12 cellular contexts compared by ENCODE assay signal in the genomic region with DNA sequence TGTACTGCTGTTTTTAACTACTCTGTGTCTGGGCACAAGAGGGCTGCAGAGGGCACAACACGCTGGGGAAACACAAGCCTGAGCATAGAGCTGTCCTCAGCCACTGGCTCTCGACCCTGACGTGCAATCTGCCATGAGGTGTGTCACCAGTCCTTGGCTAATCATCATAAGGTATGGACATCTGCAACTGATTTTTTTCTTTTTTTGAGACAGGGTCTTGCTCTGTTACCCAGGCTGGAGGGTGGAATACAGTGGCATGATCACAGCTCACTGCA. TPM values are rescaled to one million over a fixed set of nuclear protein-coding genes. Genes with fewer than 3 reads are reported as not detected.
DNase-seq lines count a peak whose midpoint lies in the region; ATAC-seq and TF ChIP-seq lines count a peak whose summit lies in the region.
"Had no signal": no experiment of that assay in that cellular context is flagged by ENCODE, and none has a peak within 500 bp of the region (broad histone marks: within the 10 kb centered on the region; RNA-seq: fewer than 3 reads in every experiment).

No MANE protein-coding gene starts in this region.

- H3K4me1 ChIP-seq in muscle layer of colon (ENCODE audit: insufficient read depth, low read length) (peaks cover 87% of the 10 kb centered on the region), testis (peaks cover 81% of the 10 kb centered on the region)

- intact Hi-C loops in activated CD8-positive, alpha-beta T cell treated with anti-CD3 and anti-CD28 coated beads for 36 hours (cut with micrococcal nuclease) = no loop called here
- intact Hi-C loops in MCF 10A (cut with micrococcal nuclease) (no loop called here), testis (cut with DNase I; ENCODE audit: low total_unique reads) (no loop called here), lower leg skin (cut with DNase I; ENCODE audit: low total_unique reads) (no loop called here)

- TF ChIP-seq POLR2A in testis (IDR thresholded peaks at IDR 0.05) (no peak), lower leg skin (IDR thresholded peaks at IDR 0.05) (no peak)

- H3K4me3 Mint-ChIP-seq in activated CD8-positive, alpha-beta T cell treated with anti-CD3 and anti-CD28 coated beads for 36 hours = no peak overlapping the region
- H3K4me3 Mint-ChIP-seq in activated CD8-positive, alpha-beta T cell treated with anti-CD3 and anti-CD28 coated beads, Interleukin-2, amount 10 ng/mL, durations not matched to agents 7 days and 5 days = no peak overlapping the region
- peak overlapping the region; percentile 14 for H3K4me3 Mint-ChIP-seq in MCF 10A (ENCODE audit: unreplicated experiment)

- CTCF ChIA-PET in activated CD8-positive, alpha-beta T cell treated with anti-CD3 and anti-CD28 coated beads for 36 hours (lab: Charles Lee) = interaction anchor here (0.8 to 7.1 kb wide), 11 partner anchors 9 to 54 kb away, joined by 3 to 65 read pairs (median 4); a partner anchor contains a TSS
- CTCF ChIA-PET in activated CD8-positive, alpha-beta T cell treated with anti-CD3 and anti-CD28 coated beads, Interleukin-2, amount 10 ng/mL, durations not matched to agents 7 days and 5 days (lab: Charles Lee) = interaction anchor here (0.8 to 6.7 kb wide), 7 partner anchors 8 to 57 kb away, joined by 3 to 81 read pairs (median 11); a partner anchor contains a TSS
- CTCF ChIA-PET in MCF 10A (lab: Yijun Ruan, JAX) = interaction anchor here (6.9 to 24.9 kb wide), 4 partner anchors 7 to 27 kb away, joined by 71 to 336 read pairs (median 108); a partner anchor contains a TSS

- H3K27me3 ChIP-seq in muscle layer of colon (ENCODE audit: control insufficient read depth in 1 of 2, insufficient read depth in 2 of 2, low read length in 2 of 2) = no peaks in the 10 kb centered on the region
- H3K27me3 ChIP-seq in testis = no peaks in the 10 kb centered on the region

- H3K9me3 ChIP-seq in muscle layer of colon (ENCODE audit: low read length) = no peaks in the 10 kb centered on the region
- no peaks in the 10 kb centered on the region for H3K9me3 ChIP-seq in testis

- POLR2A ChIA-PET in activated CD8-positive, alpha-beta T cell treated with anti-CD3 and anti-CD28 coated beads for 36 hours (lab: Charles Lee) = interaction anchor here (1.3 to 7.8 kb wide), 2 partner anchors 12 to 56 kb away, joined by 5 to 82 read pairs; a partner anchor contains a TSS
- POLR2A ChIA-PET in activated CD8-positive, alpha-beta T cell treated with anti-CD3 and anti-CD28 coated beads, Interleukin-2, amount 10 ng/mL, durations not matched to agents 7 days and 5 days (lab: Charles Lee) = interaction anchor here (0.9 to 9.2 kb wide), 2 partner anchors 35 to 56 kb away, joined by 3 to 80 read pairs; a partner anchor contains a TSS
- POLR2A ChIA-PET in MCF 10A (lab: Yijun Ruan, JAX) = interaction anchor here (1.7 to 10.7 kb wide), 4 partner anchors 17 to 56 kb away, joined by 5 to 511 read pairs (median 88); a partner anchor contains a TSS

- peak overlapping the region; percentile 7 for H3K27ac Mint-ChIP-seq in activated CD8-positive, alpha-beta T cell treated with anti-CD3 and anti-CD28 coated beads for 36 hours
- H3K27ac Mint-ChIP-seq in activated CD8-positive, alpha-beta T cell treated with anti-CD3 and anti-CD28 coated beads, Interleukin-2, amount 10 ng/mL, durations not matched to agents 7 days and 5 days = no peak overlapping the region
- H3K27ac Mint-ChIP-seq in MCF 10A (ENCODE audit: low read depth, unreplicated experiment) = peak overlapping the region; percentile 98

- no peak overlapping the region for H3K9ac ChIP-seq in muscle layer of colon (ENCODE audit: low read length)

- DNase-seq in activated CD8-positive, alpha-beta T cell treated with anti-CD3 and anti-CD28 coated beads for 36 hours = peak; percentile 20
- DNase-seq in activated CD8-positive, alpha-beta T cell treated with anti-CD3 and anti-CD28 coated beads, Interleukin-2, amount 10 ng/mL, durations not matched to agents 7 days and 5 days = no peak
- DNase-seq in MCF 10A (ENCODE audit: unreplicated experiment) (no peak), testis (no peak), lower leg skin (ENCODE audit: low spot score in 2 of 2) (no peak), cerebellar cortex (ENCODE audit: low spot score) (no peak)
- DNase-seq: KG1, kidney glomerular epithelial cell, NCI-H446 treated with DMSO at 0.1 percent for 48 hours had no signal

- H3K4me3 ChIP-seq in muscle layer of colon (ENCODE audit: low read depth in 1 of 2, low read length in 2 of 2) = peak overlapping the region in 1 of 2 donors; percentile 29
- H3K4me3 ChIP-seq in testis = no peak overlapping the region
- H3K4me3 ChIP-seq in lower leg skin (ENCODE audit: low read depth, poor library complexity, severe bottlenecking) = no peak overlapping the region

- H3K27ac ChIP-seq in muscle layer of colon (ENCODE audit: low read depth, low read length) (peak overlapping the region; percentile 86), testis (peak overlapping the region; percentile 81 to 84)

- no TSS peak for BruUV-seq in MCF 10A (replicated peaks; lab: Mats Ljungman, UMichigan)

- H3K36me3 Mint-ChIP-seq in activated CD8-positive, alpha-beta T cell treated with anti-CD3 and anti-CD28 coated beads for 36 hours (ENCODE audit: low read depth) = no peaks in the 10 kb centered on the region
- H3K36me3 Mint-ChIP-seq in activated CD8-positive, alpha-beta T cell treated with anti-CD3 and anti-CD28 coated beads, Interleukin-2, amount 10 ng/mL, durations not matched to agents 7 days and 5 days (ENCODE audit: low read depth) = peaks cover 8% of the 10 kb centered on the region
- peaks cover 10% of the 10 kb centered on the region for H3K36me3 Mint-ChIP-seq in MCF 10A (ENCODE audit: insufficient read depth, unreplicated experiment)

- no peak for TF ChIP-seq CTCF in activated CD8-positive, alpha-beta T cell treated with anti-CD3 and anti-CD28 coated beads for 36 hours (IDR thresholded peaks at IDR 0.05)
- TF ChIP-seq CTCF in MCF 10A (IDR thresholded peaks at IDR 0.05; ENCODE audit: unreplicated experiment) (no peak), testis (IDR thresholded peaks at IDR 0.05) (no peak), lower leg skin (IDR thresholded peaks at IDR 0.05) (no peak)

- no peaks in the 10 kb centered on the region for H3K9me3 Mint-ChIP-seq in activated CD8-positive, alpha-beta T cell treated with anti-CD3 and anti-CD28 coated beads for 36 hours
- no peaks in the 10 kb centered on the region for H3K9me3 Mint-ChIP-seq in activated CD8-positive, alpha-beta T cell treated with anti-CD3 and anti-CD28 coated beads, Interleukin-2, amount 10 ng/mL, durations not matched to agents 7 days and 5 days (ENCODE audit: insufficient read depth)
- no peaks in the 10 kb centered on the region for H3K9me3 Mint-ChIP-seq in MCF 10A (ENCODE audit: unreplicated experiment)

- 84 to 94% methylated on average over 3 of the region's 3 CpGs for WGBS in testis, 2 donors
- WGBS in lower leg skin, 2 donors = 59 to 81% methylated on average over 3 of the region's 3 CpGs

- no peaks in the 10 kb centered on the region for H3K27me3 Mint-ChIP-seq in activated CD8-positive, alpha-beta T cell treated with anti-CD3 and anti-CD28 coated beads for 36 hours
- H3K27me3 Mint-ChIP-seq in activated CD8-positive, alpha-beta T cell treated with anti-CD3 and anti-CD28 coated beads, Interleukin-2, amount 10 ng/mL, durations not matched to agents 7 days and 5 days (ENCODE audit: low read depth) = no peaks in the 10 kb centered on the region
- no peaks in the 10 kb centered on the region for H3K27me3 Mint-ChIP-seq in MCF 10A (ENCODE audit: insufficient read depth, unreplicated experiment)

- ATAC-seq in activated CD8-positive, alpha-beta T cell treated with anti-CD3 and anti-CD28 coated beads for 36 hours = no peak
- no peak for ATAC-seq in activated CD8-positive, alpha-beta T cell treated with anti-CD3 and anti-CD28 coated beads, Interleukin-2, amount 10 ng/mL, durations not matched to agents 7 days and 5 days
- ATAC-seq in HG02973 (IDR thresholded peaks at IDR 0.05; ENCODE audit: unreplicated experiment) = no peak

- H3K36me3 ChIP-seq in muscle layer of colon (ENCODE audit: insufficient read depth, low read length) (no peaks in the 10 kb centered on the region), testis (ENCODE audit: low read depth, missing control alignments) (no peaks in the 10 kb centered on the region)

- H3K4me1 Mint-ChIP-seq in activated CD8-positive, alpha-beta T cell treated with anti-CD3 and anti-CD28 coated beads for 36 hours (ENCODE audit: low read depth) = peaks cover 70% of the 10 kb centered on the region
- peaks cover 71% of the 10 kb centered on the region for H3K4me1 Mint-ChIP-seq in activated CD8-positive, alpha-beta T cell treated with anti-CD3 and anti-CD28 coated beads, Interleukin-2, amount 10 ng/mL, durations not matched to agents 7 days and 5 days (ENCODE audit: low read depth)
- H3K4me1 Mint-ChIP-seq in MCF 10A (ENCODE audit: insufficient read depth, unreplicated experiment) = peaks cover 62% of the 10 kb centered on the region

RNA-seq across cellular contexts. Expression of a gene that starts 29.5 kb away (rescaled TPM):
- 10 to 100 TPM; 40.2 to 45.3 TPM for total RNA-seq in activated CD8-positive, alpha-beta T cell treated with anti-CD3 and anti-CD28 coated beads for 36 hours
- 100 to 1,000 TPM; 123 to 127 TPM for total RNA-seq in activated CD8-positive, alpha-beta T cell treated with anti-CD3 and anti-CD28 coated beads, Interleukin-2, amount 10 ng/mL, durations not matched to agents 7 days and 5 days
- total RNA-seq in MCF 10A (2022) (216 and 256 TPM in 2 replicates), testis (10 to 100 TPM; 81.8 to 84.9 TPM), lower leg skin (10 to 100 TPM; 36.3 to 54.0 (median 49.8) TPM)
- 89.6 TPM for polyA plus RNA-seq in testis (ENCODE audit: insufficient read depth, low read depth, low replicate concordance)

RNA-seq across cellular contexts. Expression of a gene that starts 35.1 kb away (rescaled TPM):
- 1,000 to 10,000 TPM; 4,421 to 4,585 TPM for total RNA-seq in activated CD8-positive, alpha-beta T cell treated with anti-CD3 and anti-CD28 coated beads for 36 hours
- 1,000 to 10,000 TPM; 2,051 to 2,121 TPM for total RNA-seq in activated CD8-positive, alpha-beta T cell treated with anti-CD3 and anti-CD28 coated beads, Interleukin-2, amount 10 ng/mL, durations not matched to agents 7 days and 5 days
- 2,870 and 3,181 TPM in 2 replicates for total RNA-seq in MCF 10A (2022)
- total RNA-seq in testis = 1,000 to 10,000 TPM in 1 of 2 donors, 100 to 1,000 TPM in 1; 733 to 1,607 TPM
- 1,137 TPM for polyA plus RNA-seq in testis (ENCODE audit: insufficient read depth, low read depth, low replicate concordance)
- total RNA-seq in lower leg skin = 1,000 to 10,000 TPM; 2,664 to 4,654 (median 3,612) TPM

RNA-seq across cellular contexts. Expression of a gene that starts 41.5 kb away (rescaled TPM):
- 100 to 1,000 TPM; 130 to 137 TPM for total RNA-seq in activated CD8-positive, alpha-beta T cell treated with anti-CD3 and anti-CD28 coated beads for 36 hours
- 100 to 1,000 TPM; 109 to 112 TPM for total RNA-seq in activated CD8-positive, alpha-beta T cell treated with anti-CD3 and anti-CD28 coated beads, Interleukin-2, amount 10 ng/mL, durations not matched to agents 7 days and 5 days
- total RNA-seq in MCF 10A (2022) (116 and 117 TPM in 2 replicates), testis (100 to 1,000 TPM; 104 to 164 TPM), lower leg skin (100 to 1,000 TPM in 1 of 4 donors, 10 to 100 TPM in 3; 37.8 to 115 (median 50.8) TPM)
- 66.3 TPM for polyA plus RNA-seq in testis (ENCODE audit: insufficient read depth, low read depth, low replicate concordance)

RNA-seq across cellular contexts. Expression of a gene that starts 55.6 kb away (rescaled TPM):
- total RNA-seq in activated CD8-positive, alpha-beta T cell treated with anti-CD3 and anti-CD28 coated beads for 36 hours = 1,000 to 10,000 TPM in 1 of 2 experiments, 100 to 1,000 TPM in 1; 923 to 1,303 TPM
- total RNA-seq in activated CD8-positive, alpha-beta T cell treated with anti-CD3 and anti-CD28 coated beads, Interleukin-2, amount 10 ng/mL, durations not matched to agents 7 days and 5 days = 1,000 to 10,000 TPM; 1,982 to 3,332 TPM
- 2,753 and 3,369 TPM in 2 replicates for total RNA-seq in MCF 10A (2022)
- under 1 TPM; under 0.01 TPM for total RNA-seq in testis
- not detected for polyA plus RNA-seq in testis (ENCODE audit: insufficient read depth, low read depth, low replicate concordance)
- under 1 TPM in 2 of 4 donors, not detected in 2; under 0.01 TPM for total RNA-seq in lower leg skin
- polyA plus RNA-seq: urinary bladder had no signal

RNA-seq across cellular contexts. Expression of a gene that starts 57.0 kb away (rescaled TPM):
- 1,000 to 10,000 TPM in 1 of 2 experiments, 100 to 1,000 TPM in 1; 692 to 1,025 TPM for total RNA-seq in activated CD8-positive, alpha-beta T cell treated with anti-CD3 and anti-CD28 coated beads for 36 hours
- 1,000 to 10,000 TPM; 1,409 to 2,335 TPM for total RNA-seq in activated CD8-positive, alpha-beta T cell treated with anti-CD3 and anti-CD28 coated beads, Interleukin-2, amount 10 ng/mL, durations not matched to agents 7 days and 5 days
- total RNA-seq in MCF 10A (2022) (1,764 and 2,069 TPM in 2 replicates), testis (under 1 TPM; under 0.01 TPM), lower leg skin (under 1 TPM in 2 of 4 donors, not detected in 2; under 0.01 TPM)
- not detected for polyA plus RNA-seq in testis (ENCODE audit: insufficient read depth, low read depth, low replicate concordance)
- polyA plus RNA-seq: urinary bladder had no signal
